ENCODE assay signal across 7 cellular contexts in genomic region chr5:157740211-157740610, GRCh38. TPM values are rescaled to one million over a fixed set of nuclear protein-coding genes. Genes with fewer than 3 reads are reported as not detected.
DNase-seq lines count a peak whose midpoint lies in the region; ATAC-seq lines count a peak whose summit lies in the region.

No MANE protein-coding gene starts in this region.

- no peak overlapping the region for H3K23ac ChIP-seq in mesenchymal stem cell (ENCODE audit: low read length in 2 of 2)

- H3K9me3 Mint-ChIP-seq in activated T-helper 17 cell treated with anti-CD3 and anti-CD28 coated beads, Interleukin-2, amount 50 U/mL, for 72 hours = no peaks in the 10 kb centered on the region

- H3K4me1 Mint-ChIP-seq in activated T-helper 17 cell treated with anti-CD3 and anti-CD28 coated beads, Interleukin-2, amount 50 U/mL, for 72 hours = peaks cover 13% of the 10 kb centered on the region

- H2AK5ac ChIP-seq in mesenchymal stem cell (ENCODE audit: low read length, severe bottlenecking) = no peak overlapping the region

- H3K4me3 ChIP-seq in mesenchymal stem cell (ENCODE audit: insufficient read depth in 1 of 2, low read depth in 1 of 2, low read length in 2 of 2) = no peak overlapping the region

- peaks cover 15 to 48% of the 10 kb centered on the region in 2 experiments for H3K36me3 ChIP-seq in mesenchymal stem cell (ENCODE audit: control insufficient read depth in 1 of 2, insufficient read depth in 2 of 2, low read depth in 1 of 2, low read length in 2 of 2)

- H3K4me1 ChIP-seq in mesenchymal stem cell (ENCODE audit: control insufficient read depth, insufficient read depth, low read depth, low read length) = peaks cover 5% of the 10 kb centered on the region

- H3K36me3 Mint-ChIP-seq in activated T-helper 17 cell treated with anti-CD3 and anti-CD28 coated beads, Interleukin-2, amount 50 U/mL, for 72 hours (ENCODE audit: low read depth) = peaks cover 48% of the 10 kb centered on the region

- H3K4ac ChIP-seq in mesenchymal stem cell (ENCODE audit: low read depth in 1 of 2, low read length in 2 of 2) = no peak overlapping the region

- no peak overlapping the region for H2BK15ac ChIP-seq in mesenchymal stem cell (ENCODE audit: low read depth, poor library complexity, severe bottlenecking)

- H3K27ac ChIP-seq in mesenchymal stem cell (ENCODE audit: low read length, poor library complexity, severe bottlenecking) = no peak overlapping the region

- H3K9ac ChIP-seq in mesenchymal stem cell (ENCODE audit: low read length) = no peak overlapping the region

- peaks cover 8% of the 10 kb centered on the region for H3K79me1 ChIP-seq in mesenchymal stem cell (replicated peaks; ENCODE audit: low read length, poor library complexity, severe bottlenecking)

- H3K4me2 ChIP-seq in mesenchymal stem cell (ENCODE audit: low read length, poor library complexity, severe bottlenecking) = no peak overlapping the region

- H3K27ac Mint-ChIP-seq in activated T-helper 17 cell treated with anti-CD3 and anti-CD28 coated beads, Interleukin-2, amount 50 U/mL, for 72 hours = no peak overlapping the region

- no peak overlapping the region for H4K91ac ChIP-seq in mesenchymal stem cell (ENCODE audit: low read length)

- no peak overlapping the region for H4K8ac ChIP-seq in mesenchymal stem cell (ENCODE audit: low read length)

- H2BK5ac ChIP-seq in mesenchymal stem cell (ENCODE audit: low read depth, low read length, poor library complexity, severe bottlenecking) = no peak overlapping the region

- H3K18ac ChIP-seq in mesenchymal stem cell (ENCODE audit: low read depth in 1 of 2, low read length in 2 of 2) = no peak overlapping the region

- no peaks in the 10 kb centered on the region for H3K27me3 Mint-ChIP-seq in activated T-helper 17 cell treated with anti-CD3 and anti-CD28 coated beads, Interleukin-2, amount 50 U/mL, for 72 hours

- peak; percentile 22 for ATAC-seq in activated T-helper 17 cell treated with anti-CD3 and anti-CD28 coated beads, Interleukin-2, amount 50 U/mL, for 72 hours (replicated peaks)
- no peak for ATAC-seq in GM21576 (IDR thresholded peaks at IDR 0.05; ENCODE audit: unreplicated experiment)

- 77% methylated on average over 3 of the region's 4 CpGs for WGBS in mesenchymal stem cell

- no peak overlapping the region for H2BK12ac ChIP-seq in mesenchymal stem cell (ENCODE audit: low read length in 2 of 2)

- H2AFZ ChIP-seq in mesenchymal stem cell (ENCODE audit: low read depth, low read length) = no peak overlapping the region

- H2BK120ac ChIP-seq in mesenchymal stem cell (ENCODE audit: low read depth, low read length) = no peak overlapping the region

- no peaks in the 10 kb centered on the region for H3K9me3 ChIP-seq in mesenchymal stem cell (ENCODE audit: control insufficient read depth, low read length)

- H3K4me3 Mint-ChIP-seq in activated T-helper 17 cell treated with anti-CD3 and anti-CD28 coated beads, Interleukin-2, amount 50 U/mL, for 72 hours = no peak overlapping the region

- no peaks in the 10 kb centered on the region for H3K27me3 ChIP-seq in mesenchymal stem cell (ENCODE audit: control insufficient read depth in 1 of 2, insufficient read depth in 1 of 2, low read length in 2 of 2)

- DNase-seq in Daoy (ENCODE audit: low read depth) (peak; percentile 28), HuH-7.5 (ENCODE audit: low spot score) (peak; percentile 61), mesenchymal stem cell (peak; percentile 16), retina (no peak)
- DNase-seq in activated naive CD4-positive, alpha-beta T cell (lab: John Stamatoyannopoulos, UW) = no peak

- H3K14ac ChIP-seq in mesenchymal stem cell (ENCODE audit: low read length in 2 of 2) = no peak overlapping the region

RNA-seq across cellular contexts. Expression of gene LSM11, which starts 3.3 kb away (rescaled TPM):
- 8.2 and 9.0 TPM in 2 replicates for total RNA-seq in Daoy (2014; rRNA removed; shearing (Covaris generic))
- total RNA-seq in activated T-helper 17 cell treated with anti-CD3 and anti-CD28 coated beads, Interleukin-2, amount 50 U/mL, for 72 hours = 1 to 10 TPM; 7.6 to 8.4 TPM
- 1.6 TPM for polyA plus RNA-seq in mesenchymal stem cell (2013, experiment 1 of 2)
- 1.6 TPM for polyA plus RNA-seq in mesenchymal stem cell (2013, experiment 2 of 2)

RNA-seq across cellular contexts. Expression of gene THG1L, which starts 9.0 kb away (rescaled TPM):
- 20.9 and 21.7 TPM in 2 replicates for total RNA-seq in Daoy (2014; rRNA removed; shearing (Covaris generic))
- total RNA-seq in activated T-helper 17 cell treated with anti-CD3 and anti-CD28 coated beads, Interleukin-2, amount 50 U/mL, for 72 hours = 10 to 100 TPM; 11.0 to 12.1 TPM
- 13.5 TPM for polyA plus RNA-seq in mesenchymal stem cell (2013, experiment 1 of 2)
- polyA plus RNA-seq in mesenchymal stem cell (2013, experiment 2 of 2) = 14.5 TPM

Comparison
In these comparisons a context has a peak if more than half of its experiments do, and no peak if none do; other contexts are left out.
1. DNase-seq: peak in Daoy (single experiment), HuH-7.5 (single experiment) and mesenchymal stem cell (single experiment); none in activated naive CD4-positive, alpha-beta T cell (0 of 4) and retina (single experiment).